8 cellular contexts compared by ENCODE assay signal in genomic region chr10:5775705-5776104, GRCh38. TPM values are rescaled to one million over a fixed set of nuclear protein-coding genes. Genes with fewer than 3 reads are reported as not detected.
DNase-seq lines count a peak whose midpoint lies in the region; TF ChIP-seq lines count a peak whose summit lies in the region.

No MANE protein-coding gene starts in this region.

- H3K36me3 ChIP-seq in Peyer's patch = peaks cover 0 to 49% (median 0%) of the 10 kb centered on the region in 3 donors
- H3K36me3 ChIP-seq in mesodermal cell (ENCODE audit: control insufficient read depth, insufficient read depth, low read length) = peaks cover 78% of the 10 kb centered on the region

- H3K9me3 ChIP-seq in Peyer's patch = no peaks in the 10 kb centered on the region
- no peaks in the 10 kb centered on the region for H3K9me3 ChIP-seq in mesodermal cell (ENCODE audit: control insufficient read depth, low read length)

- H3K27ac ChIP-seq in Peyer's patch = peak overlapping the region in 3 of 4 donors; percentile 27 to 39 (median 30)
- H3K27ac ChIP-seq in mesodermal cell (ENCODE audit: low read depth, low read length, severe bottlenecking) = peak overlapping the region; percentile 11

- no peaks in the 10 kb centered on the region for H3K27me3 ChIP-seq in Peyer's patch

- TF ChIP-seq CTCF in Peyer's patch (IDR thresholded peaks at IDR 0.05) = no peak

- H3K4me1 ChIP-seq in Peyer's patch = peaks cover 0 to 6% (median 0%) of the 10 kb centered on the region in 4 donors
- H3K4me1 ChIP-seq in mesodermal cell (ENCODE audit: control insufficient read depth, insufficient read depth, low read length, poor library complexity, severe bottlenecking) = peaks cover 7% of the 10 kb centered on the region

- WGBS in mesodermal cell (ENCODE audit: insufficient coverage in 2 of 2), 2 experiments = 98 to 99% methylated on average over 14 to 15 of the region's 16 CpGs

- no peak for TF ChIP-seq POLR2A in Peyer's patch (IDR thresholded peaks at IDR 0.05)

- DNase-seq in Peyer's patch (peak in 2 of 3 donors; percentile 77 to 85), D341Med (ENCODE audit: low spot score) (no peak), occipital lobe (lab: John Stamatoyannopoulos, UW) (no peak), NCI-H2227 (lab: John Stamatoyannopoulos, UW; ENCODE audit: unreplicated experiment) (no peak), cortex of kidney (lab: John Stamatoyannopoulos, UW) (no peak)
- peak; percentile 51 for DNase-seq in activated gamma-delta T cell treated with anti-CD3 and anti-CD28 coated beads, Interleukin-2, amount 50 U/mL, for 16 hours (ENCODE audit: low read depth)
- DNase-seq in stimulated activated CD8-positive, alpha-beta memory T cell treated with anti-CD3 and anti-CD28 coated beads, Interleukin-4, amount 100 ng/mL, for 4 hours (ENCODE audit: low read depth in 2 of 2, low spot score in 1 of 2) = peak; percentile 50 to 60

- no peak overlapping the region for H3K4me3 ChIP-seq in Peyer's patch
- H3K4me3 ChIP-seq in mesodermal cell (ENCODE audit: extremely low read depth, insufficient read depth, low read length, poor library complexity, severe bottlenecking) = no peak overlapping the region

RNA-seq across cellular contexts. Expression of gene GDI2, which starts 37.5 kb away (rescaled TPM):
- 100 to 1,000 TPM; 182 to 326 (median 260) TPM for total RNA-seq in Peyer's patch
- 283 TPM for polyA plus RNA-seq in mesodermal cell (2013, experiment 1 of 2)
- 307 TPM for polyA plus RNA-seq in mesodermal cell (2013, experiment 2 of 2)
- 474 TPM for total RNA-seq in occipital lobe

Comparison
In these comparisons a context has a peak if more than half of its experiments do, and no peak if none do; other contexts are left out.
1. DNase-seq: peak in Peyer's patch (2 of 3), activated gamma-delta T cell treated with anti-CD3 and anti-CD28 coated beads, Interleukin-2, amount 50 U/mL, for 16 hours (single experiment) and stimulated activated CD8-positive, alpha-beta memory T cell treated with anti-CD3 and anti-CD28 coated beads, Interleukin-4, amount 100 ng/mL, for 4 hours (2 of 2); none in D341Med (single experiment), occipital lobe (single experiment), NCI-H2227 (single experiment) and cortex of kidney (single experiment).